18 cellular contexts compared by ENCODE assay signal in genomic region chr10:29616542-29616941, GRCh38. TPM values are rescaled to one million over a fixed set of nuclear protein-coding genes. Genes with fewer than 3 reads are reported as not detected.
DNase-seq lines count a peak whose midpoint lies in the region; ATAC-seq, FAIRE-seq and TF ChIP-seq lines count a peak whose summit lies in the region.
"Had no signal": no experiment of that assay in that cellular context is flagged by ENCODE, and none has a peak within 500 bp of the region (broad histone marks: within the 10 kb centered on the region; RNA-seq: fewer than 3 reads in every experiment).

No MANE protein-coding gene starts in this region.

- H3K27ac ChIP-seq in K562 (ENCODE audit: extremely low read depth, low read depth, low read length) (no peak overlapping the region), endothelial cell of umbilical vein (ENCODE audit: insufficient read depth, low read depth, low read length) (no peak overlapping the region), neutrophil (peak overlapping the region; percentile 41)
- H3K27ac ChIP-seq: SJCRH30 had no signal

- H3K4me3 Mint-ChIP-seq in type B pancreatic cell: no peak overlapping the region
- H3K4me3 Mint-ChIP-seq: CD4-positive, CD25-positive, alpha-beta regulatory T cell had no signal

- in situ Hi-C loops in K562 (cut with MboI): no loop called here

- peaks cover 33% of the 10 kb centered on the region for H3K36me3 Mint-ChIP-seq in type B pancreatic cell
- H3K36me3 Mint-ChIP-seq: CD4-positive, CD25-positive, alpha-beta regulatory T cell had no signal

- no peak for DNase-seq in K562 (ENCODE audit: extremely low read depth in 1 of 4, low spot score in 3 of 4)
- DNase-seq in endothelial cell of umbilical vein (ENCODE audit: low read depth, low spot score): no peak
- DNase-seq in type B pancreatic cell (ENCODE audit: extremely low spot score, unreplicated experiment): no peak
- DNase-seq in iPS-NIHi11 (ENCODE audit: low spot score): no peak
- DNase-seq in activated CD4-positive, alpha-beta T cell treated with anti-CD3 and anti-CD28 coated beads for 48 hours: no peak
- no peak for DNase-seq in omental fat pad (ENCODE audit: low spot score)
- DNase-seq: CD4-positive, CD25-positive, alpha-beta regulatory T cell; EL; GF-D8; MG63; NCI-H1092; NCI-H1436 treated with DMSO at 0.1 percent for 48 hours; NCI-H1930; NCI-H2227 treated with DMSO at 0.1 percent for 48 hours; NCI-H510A; SJCRH30 had no signal

- no peak for TF ChIP-seq POLR2A in K562 (conservative IDR thresholded peaks at IDR 0.05)
- no peak for TF ChIP-seq POLR2A in endothelial cell of umbilical vein (IDR thresholded peaks at IDR 0.05; ENCODE audit: low read depth, low read length)

- WGBS in K562 (ENCODE audit: insufficient coverage, low coverage, missing lambda C conversion rate): 1% methylated on average over 6 of the region's 6 CpGs

- H2AFZ ChIP-seq in K562 (ENCODE audit: low read depth, low read length): no peak overlapping the region
- H2AFZ ChIP-seq in endothelial cell of umbilical vein (ENCODE audit: low read depth, low read length): no peak overlapping the region

- POLR2A ChIA-PET in K562 (lab: Yijun Ruan, JAX): no interaction called here
- POLR2A ChIA-PET in endothelial cell of umbilical vein (lab: Charles Lee): no interaction called here

- no peaks in the 10 kb centered on the region for H3K27me3 Mint-ChIP-seq in type B pancreatic cell
- H3K27me3 Mint-ChIP-seq: CD4-positive, CD25-positive, alpha-beta regulatory T cell had no signal

- H4K20me1 ChIP-seq in K562 (replicated peaks; ENCODE audit: control insufficient read depth, insufficient read depth, low read length): no peaks in the 10 kb centered on the region
- H4K20me1 ChIP-seq in endothelial cell of umbilical vein (replicated peaks; ENCODE audit: control insufficient read depth, extremely low read depth, insufficient read depth, low read length): no peaks in the 10 kb centered on the region

- H3K9me3 ChIP-seq in K562 (replicated peaks; ENCODE audit: control insufficient read depth, insufficient read depth, low read depth, low read length): no peaks in the 10 kb centered on the region
- H3K9me3 ChIP-seq in endothelial cell of umbilical vein (replicated peaks; ENCODE audit: control insufficient read depth, insufficient read depth, low read length): no peaks in the 10 kb centered on the region
- H3K9me3 ChIP-seq in neutrophil: no peaks in the 10 kb centered on the region
- H3K9me3 ChIP-seq: MG63, SJCRH30 had no signal

- no peak for TF ChIP-seq CTCF in K562 (IDR thresholded peaks at IDR 0.05 in 2 of 3, conservative IDR thresholded peaks at IDR 0.05 in 1 of 3; ENCODE audit: insufficient read depth in 2 of 3, low read depth in 1 of 3, low read length in 3 of 3)
- no peak for TF ChIP-seq CTCF in endothelial cell of umbilical vein (IDR thresholded peaks at IDR 0.05; ENCODE audit: extremely low read depth in 1 of 2, insufficient read depth in 1 of 2, low read depth in 1 of 2, low read length in 2 of 2)
- no peak for TF ChIP-seq CTCF in neutrophil (IDR thresholded peaks at IDR 0.05)
- no peak for TF ChIP-seq CTCF in type B pancreatic cell (conservative IDR thresholded peaks at IDR 0.05)
- no peak for TF ChIP-seq CTCF in omental fat pad (IDR thresholded peaks at IDR 0.05)

- H3K4me2 ChIP-seq in K562 (ENCODE audit: insufficient read depth, low read length) (no peak overlapping the region), endothelial cell of umbilical vein (ENCODE audit: insufficient read depth, low read length) (no peak overlapping the region)

- peaks cover 4 to 11% of the 10 kb centered on the region in 2 experiments; a peak in 2 of 5 replicates for H3K27me3 ChIP-seq in K562 (ENCODE audit: control insufficient read depth in 2 of 2, insufficient read depth in 2 of 2, low read length in 2 of 2)
- no peaks in the 10 kb centered on the region for H3K27me3 ChIP-seq in endothelial cell of umbilical vein (ENCODE audit: control insufficient read depth in 2 of 2, insufficient read depth in 2 of 2, low read length in 2 of 2)
- no peaks in the 10 kb centered on the region for H3K27me3 ChIP-seq in neutrophil
- H3K27me3 ChIP-seq: MG63, SJCRH30 had no signal

- H3K9ac ChIP-seq in K562 (ENCODE audit: insufficient read depth in 1 of 2, low read depth in 2 of 2, low read length in 2 of 2): no peak overlapping the region
- H3K9ac ChIP-seq in endothelial cell of umbilical vein (replicated peaks; ENCODE audit: extremely low read depth, insufficient read depth, low read length): no peak overlapping the region

- dilution Hi-C loops in endothelial cell of umbilical vein (cut with MboI; ENCODE audit: extremely low pct_ligation_motif_present, low sequenced_read_pairs): no loop called here

- no peaks in the 10 kb centered on the region for H3K9me3 Mint-ChIP-seq in type B pancreatic cell

- H3K27ac Mint-ChIP-seq in type B pancreatic cell: peak overlapping the region; percentile 10

- no peak for ATAC-seq in K562
- ATAC-seq in omental fat pad (ENCODE audit: low FRiP score): no peak

- no peak for FAIRE-seq in K562 (lab: Jason Lieb, UNC)
- FAIRE-seq in endothelial cell of umbilical vein (lab: Jason Lieb, UNC): peak; percentile 18
- FAIRE-seq: GM19239 had no signal

- H3K4me1 Mint-ChIP-seq in type B pancreatic cell (ENCODE audit: unreplicated experiment): peaks cover 43% of the 10 kb centered on the region

- H3K4me1 ChIP-seq in K562 (replicated peaks in 1 of 2; ENCODE audit: control insufficient read depth in 2 of 2, insufficient read depth in 2 of 2, low read length in 2 of 2): no peaks in the 10 kb centered on the region
- H3K4me1 ChIP-seq in endothelial cell of umbilical vein (ENCODE audit: control insufficient read depth, extremely low read depth, insufficient read depth, low read length): no peaks in the 10 kb centered on the region
- H3K4me1 ChIP-seq in neutrophil (ENCODE audit: control insufficient read depth in 1 of 2, insufficient read depth in 1 of 2, low read depth in 1 of 2, low read length in 1 of 2): peaks cover 11 to 18% of the 10 kb centered on the region in 2 experiments

- no peak overlapping the region for H3K4me3 ChIP-seq in K562
- no peak overlapping the region for H3K4me3 ChIP-seq in endothelial cell of umbilical vein (replicated peaks in 1 of 3; ENCODE audit: insufficient read depth in 1 of 3, low read depth in 1 of 3, low read length in 3 of 3)
- no peak overlapping the region for H3K4me3 ChIP-seq in neutrophil (ENCODE audit: low read depth in 1 of 2, low read length in 1 of 2)
- H3K4me3 ChIP-seq: MG63, SJCRH30 had no signal

- intact Hi-C loops in K562 (cut with micrococcal nuclease) (no loop called here), endothelial cell of umbilical vein (cut with micrococcal nuclease) (no loop called here)

- TF ChIP-seq EP300 in K562 (IDR thresholded peaks at IDR 0.05; ENCODE audit: low read length): no peak

- H3K9me1 ChIP-seq in K562 (ENCODE audit: control insufficient read depth, insufficient read depth, low read length) (no peaks in the 10 kb centered on the region), endothelial cell of umbilical vein (replicated peaks; ENCODE audit: control insufficient read depth, extremely low read depth, insufficient read depth, low read length) (no peaks in the 10 kb centered on the region)

- H3K36me3 ChIP-seq in K562 (ENCODE audit: control insufficient read depth, insufficient read depth, low read length): no peaks in the 10 kb centered on the region
- no peaks in the 10 kb centered on the region for H3K36me3 ChIP-seq in endothelial cell of umbilical vein (ENCODE audit: control insufficient read depth in 2 of 2, extremely low read depth in 1 of 2, insufficient read depth in 2 of 2, low read length in 2 of 2)
- H3K36me3 ChIP-seq in neutrophil: no peaks in the 10 kb centered on the region
- H3K36me3 ChIP-seq: SJCRH30 had no signal

- CTCF ChIA-PET in K562 (lab: Yijun Ruan, JAX; ENCODE audit: low intra/inter-chr PET ratio) (no interaction called here), endothelial cell of umbilical vein (lab: Charles Lee) (no interaction called here)

- H3K79me2 ChIP-seq in K562 (ENCODE audit: control insufficient read depth, insufficient read depth, low read length): no peaks in the 10 kb centered on the region
- H3K79me2 ChIP-seq in endothelial cell of umbilical vein (ENCODE audit: control insufficient read depth, insufficient read depth, low read length): peaks cover 11% of the 10 kb centered on the region

- BruUV-seq in K562 (replicated peaks; lab: Mats Ljungman, UMichigan): no TSS peak
- no TSS peak for BruUV-seq in endothelial cell of umbilical vein (replicated peaks; lab: Mats Ljungman, UMichigan)

- TF ChIP-seq RAD21 in K562 (CRISPR knock-in tag; conservative IDR thresholded peaks at IDR 0.05 in 1 of 2, IDR thresholded peaks at IDR 0.05 in 1 of 2): no peak

RNA-seq across cellular contexts. Expression of gene SVIL, which starts 18.2 kb away (rescaled TPM):
- not detected in 2 replicates for total RNA-seq in K562 (2011; cell fraction: chromatin; rRNA removed; ENCODE audit: low replicate concordance)
- total RNA-seq in K562 (2011; cell fraction: nucleolus; rRNA removed): not detected in 2 replicates
- total RNA-seq in K562 (2011; cell fraction: nucleoplasm; rRNA removed): not detected in 2 replicates
- total RNA-seq in K562 (2014; rRNA removed) (0.08 TPM in 1 of 2 replicates, not detected in the other), K562 (2014; rRNA removed; fragmentation: Illumina TruSeq; extraction: Trizol) (not detected in 2 replicates), K562 (2015; rRNA removed; fragmentation: Illumina TruSeq; extraction: Trizol) (under 0.01 TPM in 1 of 2 replicates, not detected in the other), K562 (2021) (0.07 and 0.27 TPM in 2 replicates), endothelial cell of umbilical vein (70.7 and 85.1 TPM in 2 replicates), type B pancreatic cell (ENCODE audit: low replicate concordance) (171 and 195 TPM in 2 replicates), omental fat pad (10 to 100 TPM; 22.8 to 44.4 (median 30.5) TPM)
- polyA plus RNA-seq in K562 (2011; rRNA removed) (0.01 TPM in 1 of 2 replicates, not detected in the other), K562 (2014; fragmentation: Illumina TruSeq; extraction: Trizol) (0.01 TPM in 2 replicates), K562 (2014; fragmentation: Nextera tagmentation; extraction: Ambion mirVana) (under 1 TPM; 0.13 to 0.18 TPM), K562 (2014; rRNA removed) (0.03 TPM in 1 of 2 replicates, not detected in the other), endothelial cell of umbilical vein (11.5 and 22.6 TPM in 2 replicates)
- polyA plus RNA-seq in K562 (2011; cell fraction: cytosol; rRNA removed): 0.01 TPM in 1 of 2 replicates, not detected in the other
- not detected in 2 replicates for polyA plus RNA-seq in K562 (2011; cell fraction: nucleus; rRNA removed)
- polyA plus RNA-seq in K562 (2012): 0.07 and 0.14 TPM in 2 replicates
- polyA minus RNA-seq in K562 (2011; rRNA and poly(A)+ RNA removed): not detected in 2 replicates
- 0.27 TPM in 1 of 2 replicates, not detected in the other for polyA minus RNA-seq in K562 (2011; cell fraction: cytosol; rRNA and poly(A)+ RNA removed)
- polyA minus RNA-seq in K562 (2011; cell fraction: nucleus; rRNA and poly(A)+ RNA removed): under 0.01 TPM in 1 of 2 replicates, not detected in the other
- polyA plus RNA-seq in endothelial cell of umbilical vein (2011; cell fraction: cytosol; rRNA removed): 17.7 and 19.2 TPM in 2 replicates
- polyA plus RNA-seq in endothelial cell of umbilical vein (2011; cell fraction: nucleus; rRNA removed): 87.3 and 95.1 TPM in 2 replicates
- 62.1 and 77.9 TPM in 2 replicates for polyA plus RNA-seq in endothelial cell of umbilical vein (2012)
- 63.0 and 95.0 TPM in 2 replicates for polyA minus RNA-seq in endothelial cell of umbilical vein
- polyA minus RNA-seq in endothelial cell of umbilical vein (2011; cell fraction: cytosol; rRNA and poly(A)+ RNA removed): 9.1 TPM
- polyA minus RNA-seq in endothelial cell of umbilical vein (2011; cell fraction: nucleus; rRNA and poly(A)+ RNA removed): 106 and 130 TPM in 2 replicates

Comparison
In these comparisons a context has a peak if more than half of its experiments do, and no peak if none do; other contexts are left out.
1. RNA of gene SVIL, which starts 18.2 kb away (total RNA-seq): 171 to 195 TPM in type B pancreatic cell, 70.7 to 85.1 TPM in endothelial cell of umbilical vein and 22.8 to 44.4 TPM in omental fat pad; under 0.01 to 0.27 TPM in K562; every median in the first group is over 10 times any median in the second.